Comparison of ENCODE assay signal across 1 cellular context in genomic region chr1:45643341-45643740, GRCh38.
TF ChIP-seq lines count a peak whose summit lies in the region.

No MANE protein-coding gene starts in this region.

TF ChIP-seq in WTC11, 78 proteins besides CTCF, POLR2A, EP300 and RAD21 (continued from another document):
- no peak for TF ChIP-seq ATF2 (CRISPR knock-in tag; IDR thresholded peaks at IDR 0.05; ENCODE audit: borderline replicate concordance, low read depth)
- TF ChIP-seq GRHL2 (CRISPR knock-in tag; IDR thresholded peaks at IDR 0.05; ENCODE audit: insufficient replicate concordance, severe bottlenecking): no peak
- TF ChIP-seq ATF1 (CRISPR knock-in tag; IDR thresholded peaks at IDR 0.05): no peak
TF ChIP-seq in WTC11: peak in this region for 0.
